1 cellular context compared by ENCODE assay signal in genomic region chr1:91696321-91696720, GRCh38.
TF ChIP-seq lines count a peak whose summit lies in the region.

No MANE protein-coding gene starts in this region.

TF ChIP-seq in endothelial cell of umbilical vein, 7 proteins besides CTCF, POLR2A, EP300 and RAD21:
- no peak for TF ChIP-seq GATA2 (IDR thresholded peaks at IDR 0.05; ENCODE audit: insufficient read depth, insufficient read length, low read depth, low read length)
- no peak for TF ChIP-seq EZH2 (IDR thresholded peaks at IDR 0.05; ENCODE audit: borderline replicate concordance, low read depth, low read length, severe bottlenecking)
- TF ChIP-seq, protein P1, sequence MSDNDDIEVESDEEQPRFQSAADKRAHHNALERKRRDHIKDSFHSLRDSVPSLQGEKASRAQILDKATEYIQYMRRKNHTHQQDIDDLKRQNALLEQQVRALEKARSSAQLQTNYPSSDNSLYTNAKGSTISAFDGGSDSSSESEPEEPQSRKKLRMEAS (IDR thresholded peaks at IDR 0.05; ENCODE audit: insufficient read depth, insufficient read length), result no peak
- no peak for TF ChIP-seq JUN (IDR thresholded peaks at IDR 0.05; ENCODE audit: borderline replicate concordance, insufficient read depth, insufficient read length, low read depth)
- TF ChIP-seq MYC (IDR thresholded peaks at IDR 0.05; ENCODE audit: low read depth, low read length), result no peak
- TF ChIP-seq POLR2AphosphoS5 (IDR thresholded peaks at IDR 0.05; ENCODE audit: insufficient read depth, low read depth, low read length), result no peak
- TF ChIP-seq FOS (IDR thresholded peaks at IDR 0.05; ENCODE audit: borderline replicate concordance, insufficient read depth, low read length), result no peak
